Comparison of ENCODE assay signal across 8 cellular contexts in the genomic region with DNA sequence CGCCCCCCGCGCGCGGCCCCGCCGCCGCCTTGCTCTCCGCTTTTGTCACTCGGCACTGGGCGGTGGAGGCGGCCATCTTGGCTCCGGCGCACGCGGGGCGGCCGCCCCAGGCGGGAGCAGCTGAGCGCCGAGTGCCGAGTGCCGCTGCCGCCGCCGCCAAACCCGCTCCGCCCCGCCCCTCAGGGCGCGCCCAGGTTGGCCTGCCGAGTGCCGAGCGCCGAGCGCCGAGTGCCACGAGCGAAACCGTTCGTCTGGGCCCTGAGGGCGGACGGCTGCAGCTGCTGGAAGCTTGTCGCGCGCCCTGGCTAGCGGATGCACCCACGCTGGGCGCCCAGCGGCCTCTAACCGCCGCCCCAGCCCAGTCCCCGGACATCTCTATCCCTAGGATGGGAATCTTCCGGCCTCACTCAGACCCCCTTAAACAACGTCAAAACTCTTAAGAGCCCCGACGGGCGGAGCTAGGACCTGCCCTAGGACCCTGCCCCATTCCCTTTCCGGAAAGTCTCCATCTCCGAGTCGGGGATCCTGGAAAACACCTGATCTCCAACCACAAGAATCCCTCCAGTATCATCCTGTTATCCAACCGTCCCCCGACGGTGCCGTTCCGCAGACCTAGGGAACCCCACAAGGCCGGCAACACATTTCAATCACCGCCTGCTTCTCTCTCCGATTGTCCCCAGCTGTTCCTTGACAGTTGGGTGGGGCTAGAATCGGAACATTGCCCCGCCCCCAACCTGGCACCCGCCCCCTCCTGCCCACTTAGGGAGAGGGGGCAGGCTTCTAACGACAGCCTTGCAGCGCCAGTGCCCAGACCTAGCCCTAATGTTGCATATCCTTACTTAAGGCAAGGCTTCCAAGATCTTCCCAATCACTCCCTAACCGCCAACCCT. TPM values are rescaled to one million over a fixed set of nuclear protein-coding genes. Genes with fewer than 3 reads are reported as not detected.
DNase-seq lines count a peak whose midpoint lies in the region; ATAC-seq and TF ChIP-seq lines count a peak whose summit lies in the region.

No MANE protein-coding gene starts in this region.

- no peak for TF ChIP-seq CTCF in Calu3 (IDR thresholded peaks at IDR 0.05; ENCODE audit: unreplicated experiment)
- no peak for TF ChIP-seq CTCF in RWPE2 (IDR thresholded peaks at IDR 0.05; ENCODE audit: poor library complexity, severe bottlenecking)
- TF ChIP-seq CTCF in neural cell (IDR thresholded peaks at IDR 0.05; ENCODE audit: poor library complexity, severe bottlenecking), result no peak

- peak overlapping the region; percentile 60 for H2AFZ ChIP-seq in neural cell (ENCODE audit: low read depth, low read length)

- H3K4me3 ChIP-seq in RWPE2 (ENCODE audit: severe bottlenecking), result peak overlapping the region; percentile 86
- H3K4me3 ChIP-seq in neural cell (ENCODE audit: low read length), result peak overlapping the region; percentile 73

- peak overlapping the region; percentile 58 for H3K27ac Mint-ChIP-seq in Calu3 (ENCODE audit: unreplicated experiment)

- intact Hi-C loops in Calu3 (cut with micrococcal nuclease; ENCODE audit: unreplicated experiment), result no loop called here

- ATAC-seq in GM21447 (IDR thresholded peaks at IDR 0.05; ENCODE audit: unreplicated experiment) (peak; percentile 55), RWPE2 (ENCODE audit: low read depth) (peak; percentile 77)
- peak; percentile 85 for ATAC-seq in stimulated activated naive CD8-positive, alpha-beta T cell treated with anti-CD3 and anti-CD28 coated beads, Interleukin-15, Interleukin-2, amounts not matched to agents 100 U/mL and 50 U/mL, for 24 hours

- no peaks in the 10 kb centered on the region for H4K20me1 ChIP-seq in neural cell (ENCODE audit: insufficient read depth)

- H3F3A ChIP-seq in neural cell (ENCODE audit: insufficient read depth, low read length, poor library complexity, severe bottlenecking), result no peaks in the 10 kb centered on the region

- H3K27ac ChIP-seq in RWPE2 (ENCODE audit: poor library complexity, severe bottlenecking), result peak overlapping the region; percentile 36
- H3K27ac ChIP-seq in neural cell (ENCODE audit: low read length), result peak overlapping the region; percentile 70

- H3K36me3 Mint-ChIP-seq in Calu3 (ENCODE audit: insufficient read depth, unreplicated experiment), result peaks cover 22% of the 10 kb centered on the region

- no peaks in the 10 kb centered on the region for H3K9me2 ChIP-seq in neural cell (ENCODE audit: insufficient read depth, low read length)

- CTCF ChIA-PET in Calu3 (lab: Charles Lee), result interaction anchor here (1.2 to 1.6 kb wide), 2 partner anchors 14 to 123 kb away, joined by 4 to 8 read pairs; a partner anchor contains a TSS

- H3K4me2 ChIP-seq in neural cell (ENCODE audit: low read length), result peak overlapping the region; percentile 44

- H3K9me3 Mint-ChIP-seq in Calu3 (ENCODE audit: low read depth, unreplicated experiment), result no peaks in the 10 kb centered on the region

- H3K27me3 Mint-ChIP-seq in Calu3 (ENCODE audit: unreplicated experiment), result no peaks in the 10 kb centered on the region

- peak; percentile 42 for TF ChIP-seq EP300 in neural cell (conservative IDR thresholded peaks at IDR 0.05; ENCODE audit: poor library complexity, severe bottlenecking)

- H3K9me3 ChIP-seq in RWPE2 (ENCODE audit: severe bottlenecking) (no peaks in the 10 kb centered on the region), neural cell (ENCODE audit: low read length) (no peaks in the 10 kb centered on the region)

- H3K36me3 ChIP-seq in RWPE2 (ENCODE audit: low read depth), result peaks cover 18% of the 10 kb centered on the region; the same call in 1 of the 2 replicates
- H3K36me3 ChIP-seq in neural cell (ENCODE audit: insufficient read depth, low read length), result no peaks in the 10 kb centered on the region

- H3K4me1 Mint-ChIP-seq in Calu3 (ENCODE audit: low read depth, unreplicated experiment), result peaks cover 18% of the 10 kb centered on the region

- no TSS peak for BruUV-seq in Calu3 (replicated peaks; lab: Mats Ljungman, UMichigan)

- no peaks in the 10 kb centered on the region for H3K27me3 ChIP-seq in RWPE2 (ENCODE audit: insufficient read depth, poor library complexity, severe bottlenecking)
- H3K27me3 ChIP-seq in neural cell (ENCODE audit: insufficient read depth, low read depth, low read length), result no peaks in the 10 kb centered on the region

- peak; percentile 33 for TF ChIP-seq RAD21 in neural cell (conservative IDR thresholded peaks at IDR 0.05)

- H3K9ac ChIP-seq in neural cell (ENCODE audit: low read length), result peak overlapping the region; percentile 73

- peaks cover 30% of the 10 kb centered on the region for H3K79me2 ChIP-seq in neural cell (replicated peaks; ENCODE audit: insufficient read depth, low read length)

- peak; percentile 91 for DNase-seq in Calu3
- peak; percentile 73 to 77 for DNase-seq in Kasumi-1 (lab: John Stamatoyannopoulos, UW)
- peak; percentile 85 for DNase-seq in RWPE2 (ENCODE audit: low spot score)
- peak; percentile 98 for DNase-seq in activated effector memory CD4-positive, alpha-beta T cell treated with anti-CD3 and anti-CD28 coated beads, Interleukin-2, amount 50 U/mL, for 16 hours
- peak; percentile 63 for DNase-seq in fibroblast of the conjunctiva (ENCODE audit: low read depth)
- peak; percentile 95 for DNase-seq in stimulated activated naive CD8-positive, alpha-beta T cell treated with anti-CD3 and anti-CD28 coated beads, Interleukin-15, Interleukin-2, amounts not matched to agents 100 U/mL and 50 U/mL, for 24 hours

- peaks cover 4% of the 10 kb centered on the region for H3K4me1 ChIP-seq in RWPE2 (ENCODE audit: insufficient read depth, poor library complexity, severe bottlenecking)

- peak overlapping the region; percentile 84 for H3K4me3 Mint-ChIP-seq in Calu3 (ENCODE audit: low read depth, unreplicated experiment)

TF ChIP-seq in neural cell, 6 proteins besides CTCF, POLR2A, EP300 and RAD21:
- TF ChIP-seq MXI1 (conservative IDR thresholded peaks at IDR 0.05; ENCODE audit: poor library complexity, severe bottlenecking) (peak; percentile 92), EZH2 (IDR thresholded peaks at IDR 0.05; ENCODE audit: borderline replicate concordance, insufficient read depth, low read length, poor library complexity, severe bottlenecking) (no peak), TAF1 (IDR thresholded peaks at IDR 0.05; ENCODE audit: low read depth) (peak; percentile 92), POLR2AphosphoS5 (IDR thresholded peaks at IDR 0.05) (peak; percentile 84), SMC3 (conservative IDR thresholded peaks at IDR 0.05; ENCODE audit: poor library complexity) (peak; percentile 35)
- TF ChIP-seq, protein P1, sequence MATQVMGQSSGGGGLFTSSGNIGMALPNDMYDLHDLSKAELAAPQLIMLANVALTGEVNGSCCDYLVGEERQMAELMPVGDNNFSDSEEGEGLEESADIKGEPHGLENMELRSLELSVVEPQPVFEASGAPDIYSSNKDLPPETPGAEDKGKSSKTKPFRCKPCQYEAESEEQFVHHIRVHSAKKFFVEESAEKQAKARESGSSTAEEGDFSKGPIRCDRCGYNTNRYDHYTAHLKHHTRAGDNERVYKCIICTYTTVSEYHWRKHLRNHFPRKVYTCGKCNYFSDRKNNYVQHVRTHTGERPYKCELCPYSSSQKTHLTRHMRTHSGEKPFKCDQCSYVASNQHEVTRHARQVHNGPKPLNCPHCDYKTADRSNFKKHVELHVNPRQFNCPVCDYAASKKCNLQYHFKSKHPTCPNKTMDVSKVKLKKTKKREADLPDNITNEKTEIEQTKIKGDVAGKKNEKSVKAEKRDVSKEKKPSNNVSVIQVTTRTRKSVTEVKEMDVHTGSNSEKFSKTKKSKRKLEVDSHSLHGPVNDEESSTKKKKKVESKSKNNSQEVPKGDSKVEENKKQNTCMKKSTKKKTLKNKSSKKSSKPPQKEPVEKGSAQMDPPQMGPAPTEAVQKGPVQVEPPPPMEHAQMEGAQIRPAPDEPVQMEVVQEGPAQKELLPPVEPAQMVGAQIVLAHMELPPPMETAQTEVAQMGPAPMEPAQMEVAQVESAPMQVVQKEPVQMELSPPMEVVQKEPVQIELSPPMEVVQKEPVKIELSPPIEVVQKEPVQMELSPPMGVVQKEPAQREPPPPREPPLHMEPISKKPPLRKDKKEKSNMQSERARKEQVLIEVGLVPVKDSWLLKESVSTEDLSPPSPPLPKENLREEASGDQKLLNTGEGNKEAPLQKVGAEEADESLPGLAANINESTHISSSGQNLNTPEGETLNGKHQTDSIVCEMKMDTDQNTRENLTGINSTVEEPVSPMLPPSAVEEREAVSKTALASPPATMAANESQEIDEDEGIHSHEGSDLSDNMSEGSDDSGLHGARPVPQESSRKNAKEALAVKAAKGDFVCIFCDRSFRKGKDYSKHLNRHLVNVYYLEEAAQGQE (IDR thresholded peaks at IDR 0.05; ENCODE audit: borderline replicate concordance), result peak; percentile 80

RNA-seq across cellular contexts. Expression of a gene that starts 14.1 kb away (rescaled TPM):
- 94.0 and 96.8 TPM in 2 replicates for total RNA-seq in Calu3 (2022)
- polyA plus RNA-seq in neural cell, result 280 and 281 TPM in 2 replicates
- 133 and 143 TPM in 2 replicates for polyA minus RNA-seq in neural cell

RNA-seq across cellular contexts. Expression of a gene that starts 16.9 kb away (rescaled TPM):
- 31.9 and 34.0 TPM in 2 replicates for total RNA-seq in Calu3 (2022)
- 13.0 and 19.6 TPM in 2 replicates for polyA plus RNA-seq in neural cell
- polyA minus RNA-seq in neural cell, result 26.8 and 29.4 TPM in 2 replicates

RNA-seq across cellular contexts. Expression of a gene that starts 31.5 kb away (rescaled TPM):
- total RNA-seq in Calu3 (2022), result not detected in 2 replicates
- polyA plus RNA-seq in neural cell, result 1.1 TPM in 1 of 2 replicates, not detected in the other
- not detected in 2 replicates for polyA minus RNA-seq in neural cell

RNA-seq across cellular contexts. Expression of a gene that starts 46.4 kb away (rescaled TPM):
- total RNA-seq in Calu3 (2022), result not detected in 2 replicates
- polyA plus RNA-seq in neural cell, result not detected in 2 replicates
- polyA minus RNA-seq in neural cell, result not detected in 2 replicates

RNA-seq across cellular contexts. Expression of a gene that starts 53.3 kb away (rescaled TPM):
- 35.8 and 38.0 TPM in 2 replicates for total RNA-seq in Calu3 (2022)
- 22.7 and 25.4 TPM in 2 replicates for polyA plus RNA-seq in neural cell
- 16.1 and 19.7 TPM in 2 replicates for polyA minus RNA-seq in neural cell

Comparison
In these comparisons a context has a peak if more than half of its experiments do, and no peak if none do; other contexts are left out.
1. Peak in every context shown above with its lines: DNase-seq, ATAC-seq, H3K4me3 ChIP-seq and H3K27ac ChIP-seq.